In genomic region chr2:15865923-15866322, GRCh38 we compare ENCODE assay signal across 24 cellular contexts.
A peak's percentile ranks its signal among the peaks of the same experiment; 100 is the strongest.
DNase-seq lines count a peak whose midpoint lies in the region; ATAC-seq, FAIRE-seq and TF ChIP-seq lines count a peak whose summit lies in the region.
"Had no signal": no experiment of that assay in that cellular context is flagged by ENCODE, and none has a peak within 500 bp of the region (broad histone marks: within the 10 kb centered on the region; RNA-seq: fewer than 3 reads in every experiment).

No MANE protein-coding gene starts in this region.

- no peak overlapping the region for H2BK120ac ChIP-seq in H1 (replicated peaks; ENCODE audit: low read depth, low read length)

- TF ChIP-seq EP300 in H1 (IDR thresholded peaks at IDR 0.05; ENCODE audit: borderline replicate concordance in 1 of 2, low read depth in 2 of 2, low read length in 2 of 2): no peak

- H3K9ac ChIP-seq in H1 (replicated peaks in 1 of 4; ENCODE audit: extremely low read depth in 1 of 4, low read depth in 3 of 4, low read length in 3 of 4): no peak overlapping the region
- H3K9ac ChIP-seq: BLaER1 treated with 17β-estradiol and CSF1 and Interleukin-3, amounts not matched to agents 10 nM and 100 nM had no signal

- CTCF ChIA-PET in H1 (lab: Charles Lee; ENCODE audit: partially characterized antibody): interaction anchor here (0.6 kb wide), 1 partner anchor 743 kb away, joined by 4 read pairs; no protein-coding TSS in a partner anchor

- H2BK12ac ChIP-seq in H1 (ENCODE audit: low read depth, low read length): no peak overlapping the region

- intact Hi-C loops in head of caudate nucleus (cut with DNase I): no loop called here

- no peaks in the 10 kb centered on the region for H3K79me1 ChIP-seq in H1 (ENCODE audit: low read depth, low read length)

- H2BK20ac ChIP-seq in H1 (ENCODE audit: low read length): no peak overlapping the region

- no peak for TF ChIP-seq RAD21 in H1 (IDR thresholded peaks at IDR 0.05 in 1 of 2, conservative IDR thresholded peaks at IDR 0.05 in 1 of 2; ENCODE audit: low read depth in 2 of 2, low read length in 2 of 2)

- no peak overlapping the region for H2BK15ac ChIP-seq in H1 (ENCODE audit: low read length)

- peak overlapping the region; percentile 19 for H2AFZ ChIP-seq in GM23338
- peak overlapping the region; percentile 49; the same call in 1 of the 2 replicates for H2AFZ ChIP-seq in H1 (ENCODE audit: low read length)

- peaks cover 6% of the 10 kb centered on the region; the same call in 1 of the 3 replicates for H3K9me3 Mint-ChIP-seq in GM23338
- H3K9me3 Mint-ChIP-seq: CD4-positive, alpha-beta T cell; CD8-positive, alpha-beta memory T cell had no signal

- peaks cover 1% of the 10 kb centered on the region for H3K27me3 Mint-ChIP-seq in GM23338 (ENCODE audit: insufficient read depth, low read depth, poor library complexity)
- H3K27me3 Mint-ChIP-seq: CD8-positive, alpha-beta memory T cell had no signal

- no peak overlapping the region for H3K14ac ChIP-seq in H1 (ENCODE audit: insufficient read length)

- no peak overlapping the region for H3K4me3 ChIP-seq in GM23338
- no peak overlapping the region for H3K4me3 ChIP-seq in H1 (ENCODE audit: extremely low read depth in 1 of 4, insufficient read depth in 2 of 4, low read depth in 3 of 4, low read length in 4 of 4)
- H3K4me3 ChIP-seq: A549; BLaER1 treated with 17β-estradiol and CSF1 and Interleukin-3, amounts not matched to agents 10 nM and 100 nM had no signal

- no peak for TF ChIP-seq CTCF in GM23338 (conservative IDR thresholded peaks at IDR 0.05; ENCODE audit: low read depth in 2 of 2)
- TF ChIP-seq CTCF in H1 (IDR thresholded peaks at IDR 0.05; ENCODE audit: control extremely low read depth in 1 of 3, insufficient read depth in 1 of 3, low read depth in 1 of 3, low read length in 3 of 3): no peak

- H3K23ac ChIP-seq in H1 (ENCODE audit: insufficient read length): no peak overlapping the region

- POLR2A ChIA-PET in H1 (lab: Charles Lee; ENCODE audit: partially characterized antibody): no interaction called here

- H3K36me3 Mint-ChIP-seq in GM23338 (ENCODE audit: low read depth): peaks cover 3% of the 10 kb centered on the region; the same call in 2 of the 3 replicates
- H3K36me3 Mint-ChIP-seq: CD14-positive monocyte; CD8-positive, alpha-beta memory T cell had no signal

- H3K27me3 ChIP-seq in GM23338 (ENCODE audit: insufficient read depth) (no peaks in the 10 kb centered on the region), H1 (replicated peaks in 1 of 4; ENCODE audit: control insufficient read depth in 3 of 4, extremely low read depth in 1 of 4, insufficient read depth in 3 of 4, low read length in 3 of 4) (no peaks in the 10 kb centered on the region)
- H3K27me3 ChIP-seq: BE2C; BLaER1 treated with 17β-estradiol and CSF1 and Interleukin-3, amounts not matched to agents 10 nM and 100 nM had no signal

- H3K27ac Mint-ChIP-seq in GM23338: no peak overlapping the region
- H3K27ac Mint-ChIP-seq: CD14-positive monocyte; CD4-positive, alpha-beta T cell; CD8-positive, alpha-beta memory T cell had no signal

- DNase-seq in GM23338 (ENCODE audit: low spot score): no peak
- peak; percentile 23 for DNase-seq in NCI-H82 treated with DMSO at 0.1 percent for 48 hours (lab: John Stamatoyannopoulos, UW; ENCODE audit: unreplicated experiment)
- no peak for DNase-seq in H1 (ENCODE audit: low read depth in 1 of 2, low spot score in 2 of 2)
- no peak for DNase-seq in cerebellar cortex (ENCODE audit: low spot score)
- no peak for DNase-seq in head of caudate nucleus
- no peak for DNase-seq in GM19238 (ENCODE audit: insufficient read length, low spot score)
- DNase-seq: 8988T; ACHN; AML-193; BE2C; CD4-positive, alpha-beta T cell; CD8-positive, alpha-beta memory T cell; DMS153; DND-41; GOT3; H7; HCEC 1CT had no signal

- no peaks in the 10 kb centered on the region for H3K4me1 Mint-ChIP-seq in GM23338
- H3K4me1 Mint-ChIP-seq: CD14-positive monocyte; CD8-positive, alpha-beta memory T cell had no signal

- no peak overlapping the region for H2AK5ac ChIP-seq in H1 (ENCODE audit: low read depth, low read length)

- H4K20me1 ChIP-seq in GM23338 (replicated peaks; ENCODE audit: insufficient read depth) (no peaks in the 10 kb centered on the region), H1 (replicated peaks in 1 of 2; ENCODE audit: control insufficient read depth in 1 of 2, insufficient read depth in 2 of 2, low read length in 2 of 2) (no peaks in the 10 kb centered on the region)
- H4K20me1 ChIP-seq: BLaER1 treated with 17β-estradiol and CSF1 and Interleukin-3, amounts not matched to agents 10 nM and 100 nM had no signal

- H3K9me2 ChIP-seq in GM23338 (ENCODE audit: insufficient read depth): no peaks in the 10 kb centered on the region; the same call in 1 of the 2 replicates

- no peak overlapping the region for H4K8ac ChIP-seq in H1 (ENCODE audit: extremely low read depth, insufficient read depth, low read length)

- H3K79me2 ChIP-seq in GM23338 (replicated peaks; ENCODE audit: insufficient read depth) (no peaks in the 10 kb centered on the region), H1 (ENCODE audit: control insufficient read depth in 1 of 2, insufficient read depth in 2 of 2, low read length in 2 of 2) (no peaks in the 10 kb centered on the region)

- no peak overlapping the region for H2BK5ac ChIP-seq in H1 (ENCODE audit: low read depth, low read length)

- H3K9me3 ChIP-seq in H1 (ENCODE audit: insufficient read depth in 2 of 2, low read depth in 1 of 2, low read length in 1 of 2): peaks cover 0 to 5% of the 10 kb centered on the region in 2 experiments; a peak in 1 of 4 replicates
- H3K9me3 ChIP-seq: BE2C had no signal

- no peak overlapping the region for H3K4ac ChIP-seq in H1 (replicated peaks; ENCODE audit: insufficient read length, low read depth, low read length)

- H3K23me2 ChIP-seq in H1 (ENCODE audit: low read depth, low read length): no peaks in the 10 kb centered on the region

- no peaks in the 10 kb centered on the region for H3F3A ChIP-seq in GM23338 (replicated peaks; ENCODE audit: low read depth)

- no peak overlapping the region for H3K27ac ChIP-seq in GM23338 (ENCODE audit: low read depth)
- H3K27ac ChIP-seq in H1 (ENCODE audit: low read depth, low read length): no peak overlapping the region
- H3K27ac ChIP-seq: A549; BLaER1 treated with 17β-estradiol and CSF1 and Interleukin-3, amounts not matched to agents 10 nM and 100 nM had no signal

- FAIRE-seq in H1 (lab: Jason Lieb, UNC): no peak
- FAIRE-seq: A549, D721Med, G401.6, GM12892, GM19239 had no signal

- TF ChIP-seq POLR2A in H1 (IDR thresholded peaks at IDR 0.05; ENCODE audit: control extremely low read depth in 1 of 2, low read depth in 2 of 2, low read length in 2 of 2): no peak

- no peak overlapping the region for H3K4me3 Mint-ChIP-seq in GM23338
- H3K4me3 Mint-ChIP-seq: CD14-positive monocyte; CD4-positive, alpha-beta T cell; CD8-positive, alpha-beta memory T cell had no signal

- H3K4me1 ChIP-seq in GM23338 (ENCODE audit: insufficient read depth): no peaks in the 10 kb centered on the region
- H3K4me1 ChIP-seq in H1 (replicated peaks in 1 of 4; ENCODE audit: control insufficient read depth in 3 of 4, insufficient read depth in 4 of 4, low read length in 3 of 4): peaks cover 0 to 2% (median 0%) of the 10 kb centered on the region in 4 experiments; a peak in 1 of 7 replicates
- H3K4me1 ChIP-seq: A549; BE2C; BLaER1 treated with 17β-estradiol and CSF1 and Interleukin-3, amounts not matched to agents 10 nM and 100 nM had no signal

- WGBS in H1 (ENCODE audit: extremely low coverage in 1 of 2, insufficient coverage in 1 of 2, insufficient read length in 1 of 2, insufficient replicate concordance in 2 of 2, low coverage in 1 of 2, low lambda C conversion rate in 2 of 2, missing lambda C conversion rate in 1 of 2), 2 experiments: 82% methylated on average over 1 of the region's 1 CpG; no CpG with 5 or more reads in 1 of the 2 experiments

- no peak overlapping the region for H4K5ac ChIP-seq in H1 (ENCODE audit: insufficient read length, low read depth, low read length)

- no peak for ATAC-seq in GM23338
- ATAC-seq: A549 had no signal

- no peaks in the 10 kb centered on the region for H3K36me3 ChIP-seq in GM23338 (ENCODE audit: insufficient read depth)
- no peaks in the 10 kb centered on the region for H3K36me3 ChIP-seq in H1 (ENCODE audit: control insufficient read depth in 2 of 4, insufficient read depth in 4 of 4, low read length in 3 of 4)
- H3K36me3 ChIP-seq: BE2C; BLaER1 treated with 17β-estradiol and CSF1 and Interleukin-3, amounts not matched to agents 10 nM and 100 nM had no signal

- no peak overlapping the region for H3K56ac ChIP-seq in H1 (replicated peaks; ENCODE audit: insufficient read length, low read depth, low read length)

- H3K18ac ChIP-seq in H1 (ENCODE audit: extremely low read depth, low read length): no peak overlapping the region

- H3K4me2 ChIP-seq in GM23338 (no peak overlapping the region), H1 (ENCODE audit: insufficient read depth in 1 of 2, low read depth in 2 of 2, low read length in 2 of 2) (no peak overlapping the region)
- H3K4me2 ChIP-seq: A549; BLaER1 treated with 17β-estradiol and CSF1 and Interleukin-3, amounts not matched to agents 10 nM and 100 nM had no signal

- no peak overlapping the region for H4K91ac ChIP-seq in H1 (replicated peaks; ENCODE audit: insufficient read length, low read length)

TF ChIP-seq in GM23338, 12 proteins besides CTCF, POLR2A, EP300 and RAD21 (continues in another document):
- no peak for TF ChIP-seq POLR2AphosphoS5 (IDR thresholded peaks at IDR 0.05; ENCODE audit: low read depth)
- no peak for TF ChIP-seq ZNF331 (CRISPR knock-in tag; IDR thresholded peaks at IDR 0.05; ENCODE audit: low read depth)
- TF ChIP-seq CREB1 (CRISPR knock-in tag; IDR thresholded peaks at IDR 0.05; ENCODE audit: low read depth): no peak

TF ChIP-seq in H1, 55 proteins besides CTCF, POLR2A, EP300 and RAD21:
- TF ChIP-seq TCF12 (IDR thresholded peaks at IDR 0.05; ENCODE audit: low read depth, low read length): no peak
- TF ChIP-seq ASH2L (IDR thresholded peaks at IDR 0.05; ENCODE audit: low read length): no peak
- TF ChIP-seq SIRT6 (IDR thresholded peaks at IDR 0.05; ENCODE audit: low read length): no peak
- no peak for TF ChIP-seq CHD2 (IDR thresholded peaks at IDR 0.05; ENCODE audit: low read length)
- no peak for TF ChIP-seq JUND (IDR thresholded peaks at IDR 0.05; ENCODE audit: low read length)
- TF ChIP-seq RFX5 (IDR thresholded peaks at IDR 0.05; ENCODE audit: borderline replicate concordance, low read depth, low read length): no peak
- no peak for TF ChIP-seq HDAC6 (IDR thresholded peaks at IDR 0.05; ENCODE audit: low read depth, low read length)
- TF ChIP-seq MAFK (IDR thresholded peaks at IDR 0.05; ENCODE audit: low read depth, low read length): no peak
